Comparison of ENCODE assay signal across 8 cellular contexts in the genomic region with DNA sequence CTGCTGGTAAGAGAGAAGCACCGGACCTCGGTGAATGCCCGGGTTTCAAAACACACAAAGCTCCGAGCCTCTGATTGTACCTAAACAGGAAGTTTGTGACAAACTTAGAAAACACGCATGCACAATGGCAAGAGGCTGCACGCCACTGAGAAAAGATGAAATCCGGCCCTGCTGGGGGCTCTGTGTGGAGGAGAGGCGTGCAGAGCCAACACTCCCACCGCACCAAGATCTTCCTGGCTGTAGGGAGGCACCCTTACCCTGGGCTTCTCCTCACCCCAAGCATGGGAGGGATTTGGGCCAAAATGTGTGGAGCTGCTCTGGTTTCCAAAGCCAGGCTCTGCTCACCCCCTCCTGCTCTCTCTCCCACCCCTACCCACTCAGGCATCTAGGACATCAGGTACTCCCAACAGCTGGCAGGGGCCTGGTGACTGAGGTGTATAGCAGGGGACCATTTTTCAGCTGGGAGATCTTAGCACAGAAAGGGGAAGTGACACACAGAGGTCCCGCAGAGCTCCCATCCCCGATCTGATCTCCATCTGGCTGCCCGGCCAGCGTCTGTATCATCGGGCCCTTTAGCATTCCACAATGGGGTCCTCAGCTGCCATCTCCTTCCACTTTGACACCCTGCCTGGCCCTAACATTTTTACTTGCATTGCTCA.
DNase-seq lines count a peak whose midpoint lies in the region; ATAC-seq and TF ChIP-seq lines count a peak whose summit lies in the region.

No MANE protein-coding gene starts in this region.

- H3K27ac ChIP-seq in gastroesophageal sphincter = peak overlapping the region in 1 of 4 donors; percentile 4

- H3K4me1 Mint-ChIP-seq in activated T-helper 2 cell treated with anti-CD3 and anti-CD28 coated beads, Interferon-gamma antibody, Interleukin-2, Interleukin-4, amounts not matched to agents 10 μg/mL and 5 μg/mL and 100 μg/mL, durations not matched to agents 14 hours and 24 hours and 36 hours (ENCODE audit: low read depth) = peaks cover 61% of the 10 kb centered on the region
- peaks cover 67 to 81% of the 10 kb centered on the region in 2 donors for H3K4me1 Mint-ChIP-seq in natural killer cell

- H3K4me3 ChIP-seq in gastroesophageal sphincter = no peak overlapping the region

- H3K4me3 Mint-ChIP-seq in activated T-helper 2 cell treated with anti-CD3 and anti-CD28 coated beads, Interferon-gamma antibody, Interleukin-2, Interleukin-4, amounts not matched to agents 10 μg/mL and 5 μg/mL and 100 μg/mL, durations not matched to agents 14 hours and 24 hours and 36 hours (ENCODE audit: low read depth) = peak overlapping the region; percentile 47
- peak overlapping the region; percentile 81 for H3K4me3 Mint-ChIP-seq in natural killer cell

- DNase-seq in AML-193 (lab: John Stamatoyannopoulos, UW) (peak; percentile 61 to 67), natural killer cell (peak; percentile 19), NCI-H2196 treated with DMSO at 0.1 percent for 48 hours (lab: John Stamatoyannopoulos, UW; ENCODE audit: unreplicated experiment) (no peak), posterior vena cava (ENCODE audit: low spot score) (no peak)
- no peak for DNase-seq in activated T-helper 2 cell treated with anti-CD3 and anti-CD28 coated beads, Interferon-gamma antibody, Interleukin-2, Interleukin-4, amounts not matched to agents 10 μg/mL and 5 μg/mL and 100 μg/mL, durations not matched to agents 14 hours and 24 hours and 36 hours (ENCODE audit: low spot score)

- no peak for TF ChIP-seq EP300 in gastroesophageal sphincter (IDR thresholded peaks at IDR 0.05)

- no peak for TF ChIP-seq POLR2A in gastroesophageal sphincter (IDR thresholded peaks at IDR 0.05)

- no peaks in the 10 kb centered on the region for H3K9me3 Mint-ChIP-seq in activated T-helper 2 cell treated with anti-CD3 and anti-CD28 coated beads, Interferon-gamma antibody, Interleukin-2, Interleukin-4, amounts not matched to agents 10 μg/mL and 5 μg/mL and 100 μg/mL, durations not matched to agents 14 hours and 24 hours and 36 hours
- peaks cover 0 to 2% of the 10 kb centered on the region in 2 donors for H3K9me3 Mint-ChIP-seq in natural killer cell

- H3K36me3 ChIP-seq in gastroesophageal sphincter = peaks cover 0 to 5% of the 10 kb centered on the region in 2 donors

- H3K27ac Mint-ChIP-seq in activated T-helper 2 cell treated with anti-CD3 and anti-CD28 coated beads, Interferon-gamma antibody, Interleukin-2, Interleukin-4, amounts not matched to agents 10 μg/mL and 5 μg/mL and 100 μg/mL, durations not matched to agents 14 hours and 24 hours and 36 hours = peak overlapping the region; percentile 84
- H3K27ac Mint-ChIP-seq in natural killer cell = peak overlapping the region; percentile 90

- WGBS in gastroesophageal sphincter (ENCODE audit: low coverage in 1 of 2), 2 donors = 72 to 77% methylated on average over 4 to 10 of the region's 14 CpGs

- intact Hi-C loops in activated T-helper 2 cell treated with anti-CD3 and anti-CD28 coated beads, Interferon-gamma antibody, Interleukin-2, Interleukin-4, amounts not matched to agents 10 μg/mL and 5 μg/mL and 100 μg/mL, durations not matched to agents 14 hours and 24 hours and 36 hours (cut with micrococcal nuclease) = loop anchor here (1.0 to 5.0 kb wide), 6 partner anchors 10 to 155 kb away; no protein-coding TSS in a partner anchor
- intact Hi-C loops in natural killer cell (cut with micrococcal nuclease) (loop anchor here (2.0 kb wide), 1 partner anchor 23 kb away; no protein-coding TSS in a partner anchor), posterior vena cava (cut with DNase I) (loop anchor here in 1 of 2 donors (1.0 kb wide), 1 partner anchor 29 kb away; no protein-coding TSS in a partner anchor)

- H3K9me3 ChIP-seq in gastroesophageal sphincter = no peaks in the 10 kb centered on the region

- peak; percentile 62 for ATAC-seq in GM19035 (IDR thresholded peaks at IDR 0.05; ENCODE audit: unreplicated experiment)
- ATAC-seq in HG03442 (IDR thresholded peaks at IDR 0.05; ENCODE audit: unreplicated experiment) = peak; percentile 47
- peak; percentile 56 to 74 (median 61) for ATAC-seq in natural killer cell
- no peak for ATAC-seq in gastroesophageal sphincter

- H3K4me1 ChIP-seq in gastroesophageal sphincter = peaks cover 0 to 28% (median 0%) of the 10 kb centered on the region in 3 donors

- TF ChIP-seq CTCF in natural killer cell (IDR thresholded peaks at IDR 0.05) = no peak
- TF ChIP-seq CTCF in gastroesophageal sphincter (IDR thresholded peaks at IDR 0.05) = no peak

- peaks cover 22% of the 10 kb centered on the region for H3K36me3 Mint-ChIP-seq in activated T-helper 2 cell treated with anti-CD3 and anti-CD28 coated beads, Interferon-gamma antibody, Interleukin-2, Interleukin-4, amounts not matched to agents 10 μg/mL and 5 μg/mL and 100 μg/mL, durations not matched to agents 14 hours and 24 hours and 36 hours (ENCODE audit: low read depth)
- no peaks in the 10 kb centered on the region for H3K36me3 Mint-ChIP-seq in natural killer cell

- no peaks in the 10 kb centered on the region for H3K27me3 ChIP-seq in gastroesophageal sphincter

- H3K27me3 Mint-ChIP-seq in activated T-helper 2 cell treated with anti-CD3 and anti-CD28 coated beads, Interferon-gamma antibody, Interleukin-2, Interleukin-4, amounts not matched to agents 10 μg/mL and 5 μg/mL and 100 μg/mL, durations not matched to agents 14 hours and 24 hours and 36 hours (ENCODE audit: low read depth) = no peaks in the 10 kb centered on the region
- no peaks in the 10 kb centered on the region for H3K27me3 Mint-ChIP-seq in natural killer cell (ENCODE audit: low read depth in 2 of 2)

Comparison
In these comparisons a context has a peak if more than half of its experiments do, and no peak if none do; other contexts are left out.
1. DNase-seq: peak in AML-193 (2 of 2) and natural killer cell (single experiment); none in activated T-helper 2 cell treated with anti-CD3 and anti-CD28 coated beads, Interferon-gamma antibody, Interleukin-2, Interleukin-4, amounts not matched to agents 10 μg/mL and 5 μg/mL and 100 μg/mL, durations not matched to agents 14 hours and 24 hours and 36 hours (single experiment), NCI-H2196 treated with DMSO at 0.1 percent for 48 hours (single experiment) and posterior vena cava (single experiment).